In genomic region chr2:161471631-161472030, GRCh38 we compare ENCODE assay signal across 37 cellular contexts. TPM values are rescaled to one million over a fixed set of nuclear protein-coding genes. Genes with fewer than 3 reads are reported as not detected.
"Had no signal": no experiment of that assay in that cellular context is flagged by ENCODE, and none has a peak within 500 bp of the region (broad histone marks: within the 10 kb centered on the region; RNA-seq: fewer than 3 reads in every experiment).

No MANE protein-coding gene starts in this region.

- H3K4me3 ChIP-seq: MG63 had no signal

- H3K9me3 ChIP-seq: MG63 had no signal

- H3K36me3 ChIP-seq: MG63 had no signal

- H3K27me3 ChIP-seq: MG63 had no signal

- DNase-seq: Karpas-422, Kasumi-1, KG1, MG63, MM.1S, MV-4-11, NCI-H1048, NCI-H1092, NCI-H1092 treated with DMSO at 0.1 percent for 48 hours, NCI-H1105, NCI-H1105 treated with DMSO at 0.1 percent for 48 hours, NCI-H1417, NCI-H1417 treated with DMSO at 0.1 percent for 48 hours, NCI-H1436, NCI-H1436 treated with DMSO at 0.1 percent for 48 hours, NCI-H146, NCI-H1694, NCI-H1694 treated with DMSO at 0.1 percent for 48 hours, NCI-H187, NCI-H187 treated with DMSO at 0.1 percent for 48 hours, NCI-H1930, NCI-H2029, NCI-H2029 treated with DMSO at 0.1 percent for 48 hours, NCI-H2081, NCI-H2081 treated with DMSO at 0.1 percent for 48 hours, NCI-H2107, NCI-H2171, NCI-H2171 treated with DMSO at 0.1 percent for 48 hours, NCI-H2227 treated with DMSO at 0.1 percent for 48 hours, NCI-H226, NCI-H345, NCI-H446, NCI-H446 treated with DMSO at 0.1 percent for 48 hours, NCI-H510A had no signal

- H3K27ac ChIP-seq: KMS-11 had no signal

RNA-seq across cellular contexts. Expression of gene TBR1, which starts 55.5 kb away (rescaled TPM):
- total RNA-seq: LHCN-M2, M059J had no signal
